ENCODE assay signal across 8 cellular contexts in the genomic region with DNA sequence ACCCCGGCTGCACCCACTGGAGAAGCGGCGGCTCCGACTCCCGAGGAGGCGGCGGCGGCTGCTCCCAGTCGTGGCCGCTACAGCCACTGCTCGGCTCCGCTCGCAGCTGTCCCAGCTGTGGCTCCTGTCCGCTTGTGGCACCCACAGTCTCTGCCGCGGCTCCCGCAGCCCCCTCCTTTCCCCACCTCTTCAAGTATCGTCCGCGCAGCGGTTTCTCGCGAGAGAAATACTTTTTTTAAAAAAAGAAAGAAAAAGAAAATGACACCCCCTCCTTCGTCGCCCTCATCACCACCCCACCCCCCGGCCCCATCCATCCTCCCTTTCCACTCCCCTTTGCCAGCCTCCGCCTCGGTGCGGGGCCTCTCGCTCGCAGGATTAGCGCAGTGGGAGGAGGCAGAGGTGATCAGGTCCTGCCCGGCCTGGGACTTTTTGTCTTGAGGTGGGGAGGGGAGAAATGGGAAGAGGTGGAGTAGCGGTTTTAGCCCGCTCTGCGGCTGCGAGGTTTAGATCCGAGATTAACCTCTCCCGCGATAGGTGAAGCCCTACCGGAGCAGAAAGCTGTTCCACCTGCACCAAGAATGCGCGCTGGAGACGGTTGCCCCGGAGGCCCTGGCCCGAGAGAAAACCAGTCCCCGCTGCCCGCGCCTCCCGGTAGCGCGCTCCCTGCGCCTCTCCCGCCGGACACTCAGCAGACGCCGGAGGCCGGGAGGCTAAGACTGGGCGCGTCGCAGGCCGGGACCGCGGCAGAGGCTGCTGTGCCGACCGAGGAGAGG. TPM values are rescaled to one million over a fixed set of nuclear protein-coding genes. Genes with fewer than 3 reads are reported as not detected.
DNase-seq lines count a peak whose midpoint lies in the region; ATAC-seq and TF ChIP-seq lines count a peak whose summit lies in the region.

FBN1 (minus strand) TSS at position 152 of the 773 bp plus-strand sequence. CDS start 940 bp downstream, outside the sequence.

- no peak within 1 kb of the TSS for H3K27ac ChIP-seq in PC-9
- H3K27ac ChIP-seq in layer of hippocampus (ENCODE audit: low read depth, low read length) = peak within 1 kb of the TSS; percentile 84
- peak within 1 kb of the TSS; percentile 71 to 89 (median 85) for H3K27ac ChIP-seq in spleen

- ATAC-seq in GM18520 (IDR thresholded peaks at IDR 0.05; ENCODE audit: unreplicated experiment) = peak; percentile 43
- peak; percentile 68 for ATAC-seq in HG02938 (IDR thresholded peaks at IDR 0.05; ENCODE audit: unreplicated experiment)

- H3K27me3 ChIP-seq in BE2C = peaks cover 17% of the 10 kb centered on the region
- no peaks in the 10 kb centered on the region for H3K27me3 ChIP-seq in PC-9 (ENCODE audit: insufficient read depth, low read depth)
- no peaks in the 10 kb centered on the region for H3K27me3 ChIP-seq in layer of hippocampus (ENCODE audit: control insufficient read depth, insufficient read depth, low read length)
- peaks cover 0 to 34% (median 25%) of the 10 kb centered on the region in 7 donors for H3K27me3 ChIP-seq in spleen (replicated peaks in 1 of 7)

- no peaks in the 10 kb centered on the region for H4K20me1 ChIP-seq in PC-9 (ENCODE audit: insufficient read depth)

- CTCF ChIA-PET in PC-9 (lab: Charles Lee) = no interaction called here

- no peaks in the 10 kb centered on the region for H3F3A ChIP-seq in PC-9 (ENCODE audit: insufficient read depth, low read depth)

- H2AFZ ChIP-seq in PC-9 = peak within 1 kb of the TSS; percentile 70

- peak; percentile 58 for DNase-seq in BE2C
- DNase-seq in PC-9 = no peak
- DNase-seq in dedifferentiated amniotic fluid mesenchymal stem cell (ENCODE audit: extremely low spot score) = peak; percentile 95
- DNase-seq in spleen = peak; percentile 83
- DNase-seq in NCI-H2081 treated with DMSO at 0.1 percent for 48 hours (lab: John Stamatoyannopoulos, UW) = no peak

- 1% methylated on average over 37 to 66 of the region's 66 CpGs for WGBS in spleen, 5 donors

- no TSS peak for BruUV-seq in PC-9 (replicated peaks; lab: Mats Ljungman, UMichigan)

- H3K4me2 ChIP-seq in PC-9 = peak within 1 kb of the TSS; percentile 59

- H3K4me1 ChIP-seq in BE2C = peaks cover 4% of the 10 kb centered on the region; the same call in 1 of the 2 replicates
- H3K4me1 ChIP-seq in PC-9 (replicated peaks; ENCODE audit: insufficient read depth) = no peaks in the 10 kb centered on the region
- H3K4me1 ChIP-seq in spleen = peaks cover 0 to 52% (median 33%) of the 10 kb centered on the region in 6 donors

- intact Hi-C loops in PC-9 (cut with micrococcal nuclease; ENCODE audit: unreplicated experiment) = loop anchor here (5.0 to 10.0 kb wide), 3 partner anchors 97 to 159 kb away; no protein-coding TSS in a partner anchor
- intact Hi-C loops in spleen (cut with DNase I; ENCODE audit: low total_unique reads) = no loop called here

- H3K79me2 ChIP-seq in PC-9 (ENCODE audit: low read depth) = no peaks in the 10 kb centered on the region

- H3K36me3 ChIP-seq in BE2C (no peaks in the 10 kb centered on the region), PC-9 (ENCODE audit: low read depth) (no peaks in the 10 kb centered on the region), spleen (no peaks in the 10 kb centered on the region)

- peak in 1 of 3 donors; percentile 51 for TF ChIP-seq POLR2A in spleen (IDR thresholded peaks at IDR 0.05)

- no peaks in the 10 kb centered on the region for H3K9me2 ChIP-seq in PC-9 (ENCODE audit: insufficient read depth)

- H3K4me3 ChIP-seq in BE2C (ENCODE audit: low read depth, low read length) (peak within 1 kb of the TSS; percentile 68), PC-9 (peak within 1 kb of the TSS; percentile 55; the same call in 1 of the 2 replicates), spleen (peak within 1 kb of the TSS; percentile 61 to 86 (median 73))

- no peak for TF ChIP-seq CTCF in BE2C (IDR thresholded peaks at IDR 0.05; ENCODE audit: low read depth, low read length)
- TF ChIP-seq CTCF in PC-9 (conservative IDR thresholded peaks at IDR 0.05) = no peak
- no peak for TF ChIP-seq CTCF in spleen (IDR thresholded peaks at IDR 0.05 in 8 of 11, conservative IDR thresholded peaks at IDR 0.05 in 3 of 11)

- POLR2A ChIA-PET in PC-9 (lab: Charles Lee; ENCODE audit: unreplicated experiment) = no interaction called here

- H3K9me3 ChIP-seq in BE2C (no peaks in the 10 kb centered on the region), PC-9 (ENCODE audit: insufficient read depth, low read depth) (no peaks in the 10 kb centered on the region), spleen (no peaks in the 10 kb centered on the region)

RNA-seq across cellular contexts. Expression of gene FBN1, which starts in this region (rescaled TPM):
- 52.1 TPM for polyA plus RNA-seq in BE2C (2012; ENCODE audit: insufficient read depth, insufficient read length, low read depth)
- total RNA-seq in PC-9 (2021) (1.3 TPM in 2 replicates), spleen (100 to 1,000 TPM in 2 of 7 donors, 10 to 100 TPM in 5; 27.2 to 139 (median 58.1) TPM)
- polyA plus RNA-seq in spleen = 1 to 10 TPM; 3.2 to 6.7 (median 5.0) TPM

Comparison
In these comparisons a context has a peak if more than half of its experiments do, and no peak if none do; other contexts are left out.
1. RNA of gene FBN1 (total RNA-seq): 27.2 to 139 TPM in spleen; 1.3 TPM in PC-9; every median in the first group is over 10 times any median in the second.
2. DNase-seq: peak in BE2C (single experiment), dedifferentiated amniotic fluid mesenchymal stem cell (single experiment) and spleen (single experiment); none in PC-9 (0 of 2) and NCI-H2081 treated with DMSO at 0.1 percent for 48 hours (single experiment).
3. Peak in every context shown above with its lines, with median percentiles within 50 percentile points of each other: H3K4me3 ChIP-seq.